10 cellular contexts compared by ENCODE assay signal in the genomic region with DNA sequence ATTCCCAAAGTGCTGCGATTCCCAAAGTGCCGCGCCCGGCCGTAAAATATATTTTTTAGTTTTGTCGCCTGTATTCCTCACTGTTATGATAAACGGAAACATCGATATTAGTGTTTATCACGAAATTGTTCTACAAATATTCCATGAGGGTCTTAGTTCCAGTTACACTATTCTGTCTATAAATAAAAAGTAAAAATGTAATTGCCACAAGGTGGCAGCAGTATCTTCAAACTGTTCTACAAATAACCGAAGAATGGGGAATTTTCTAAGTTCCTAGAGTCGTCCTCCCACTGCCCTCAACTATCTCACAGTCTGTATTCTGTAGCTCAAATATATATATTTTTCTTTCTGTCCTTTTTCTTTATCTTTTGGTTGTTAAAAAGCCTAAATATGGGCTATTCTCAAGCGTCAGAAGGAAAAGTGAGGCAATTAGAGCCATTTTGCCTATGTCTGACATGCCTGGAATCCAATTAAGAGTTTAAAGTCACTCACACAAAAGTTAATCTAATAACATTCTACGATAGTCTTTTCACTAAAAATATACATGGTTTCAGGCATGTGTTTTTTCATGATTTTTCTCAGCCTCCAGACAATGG. TPM values are rescaled to one million over a fixed set of nuclear protein-coding genes. Genes with fewer than 3 reads are reported as not detected.
A peak's percentile ranks its signal among the peaks of the same experiment; 100 is the strongest.
DNase-seq lines count a peak whose midpoint lies in the region; TF ChIP-seq lines count a peak whose summit lies in the region.
"Had no signal": no experiment of that assay in that cellular context is flagged by ENCODE, and none has a peak within 500 bp of the region (broad histone marks: within the 10 kb centered on the region; RNA-seq: fewer than 3 reads in every experiment).

No MANE protein-coding gene starts in this region.

- no peaks in the 10 kb centered on the region for H3K9me3 ChIP-seq in stomach

- no peaks in the 10 kb centered on the region for H3K36me3 ChIP-seq in stomach

- peak overlapping the region in 1 of 5 experiments; percentile 38 for H3K4me3 Mint-ChIP-seq in brain

- H3K27ac ChIP-seq in stomach = no peak overlapping the region

- H3K27ac Mint-ChIP-seq in brain = no peak overlapping the region

- H3K36me3 Mint-ChIP-seq in brain = no peaks in the 10 kb centered on the region

- WGBS in stomach, 5 donors = 26 to 37% (median 35%) methylated on average over 13 of the region's 13 CpGs

- no peaks in the 10 kb centered on the region for H3K4me1 Mint-ChIP-seq in brain

- H3K4me3 ChIP-seq in stomach = no peak overlapping the region

- peak; percentile 50 for DNase-seq in DMS53 treated with DMSO at 0.1 percent for 48 hours (lab: John Stamatoyannopoulos, UW; ENCODE audit: unreplicated experiment)
- DNase-seq in HCEC 1CT = peak; percentile 55
- peak; percentile 4 for DNase-seq in NCI-H2171 (lab: John Stamatoyannopoulos, UW)
- DNase-seq in myocyte (ENCODE audit: low read depth) = peak; percentile 54
- DNase-seq in islet precursor cell = no peak
- no peak for DNase-seq in activated CD4-positive, alpha-beta T cell treated with anti-CD3 and anti-CD28 coated beads for 1 hour
- DNase-seq in stomach = no peak

- intact Hi-C loops in stomach (cut with DNase I; ENCODE audit: low total_unique reads) = no loop called here

- H3K27me3 ChIP-seq in stomach = peaks cover 0 to 3% (median 0%) of the 10 kb centered on the region in 3 donors

- no peaks in the 10 kb centered on the region for H3K4me1 ChIP-seq in stomach

- no peaks in the 10 kb centered on the region for H3K27me3 Mint-ChIP-seq in brain

- no peaks in the 10 kb centered on the region for H3K9me3 Mint-ChIP-seq in brain

- peak; percentile 59 to 74 for TF ChIP-seq CTCF in brain (conservative IDR thresholded peaks at IDR 0.05)
- peak in 3 of 7 experiments; percentile 23 to 38 (median 36) for TF ChIP-seq CTCF in stomach (IDR thresholded peaks at IDR 0.05)

- no peak for TF ChIP-seq POLR2A in stomach (IDR thresholded peaks at IDR 0.05)

- TF ChIP-seq EP300 in stomach (IDR thresholded peaks at IDR 0.05) = no peak

RNA-seq across cellular contexts. Expression of gene FAM162B, which starts 14.1 kb away (rescaled TPM):
- 1.8 TPM for polyA plus RNA-seq in brain (ENCODE audit: insufficient read depth, low read depth, low replicate concordance)
- not detected in 2 replicates for total RNA-seq in myocyte
- not detected for polyA plus RNA-seq in myocyte (2012)
- total RNA-seq in stomach = 1 to 10 TPM in 1 of 5 donors, not detected in 4; 7.7 TPM
- polyA plus RNA-seq in stomach = 1 to 10 TPM; 1.4 to 4.0 (median 2.5) TPM
- total RNA-seq: T-helper 1 cell treated with Interleukin-12 subunit alpha and Interleukin-12 subunit beta and Interleukin-4 antibody, amounts not matched to agents 30 ng/mL and 1 ng/mL, for 36 hours had no signal

RNA-seq across cellular contexts. Expression of gene GPRC6A, which starts 49.2 kb away (rescaled TPM):
- polyA plus RNA-seq in brain (ENCODE audit: insufficient read depth, low read depth, low replicate concordance) (not detected), stomach (not detected)
- total RNA-seq in myocyte (not detected in 2 replicates), stomach (not detected)
- not detected for polyA plus RNA-seq in myocyte (2012)
- total RNA-seq: pulmonary artery endothelial cell; T-helper 1 cell treated with Interleukin-12 subunit alpha and Interleukin-12 subunit beta and Interleukin-4 antibody, amounts not matched to agents 30 ng/mL and 1 ng/mL, for 36 hours had no signal

Comparison
In these comparisons a context has a peak if more than half of its experiments do, and no peak if none do; other contexts are left out.
1. DNase-seq: peak in DMS53 treated with DMSO at 0.1 percent for 48 hours (single experiment), HCEC 1CT (single experiment), NCI-H2171 (single experiment) and myocyte (single experiment); none in islet precursor cell (single experiment), activated CD4-positive, alpha-beta T cell treated with anti-CD3 and anti-CD28 coated beads for 1 hour (single experiment) and stomach (single experiment).